ENCODE assay signal across 10 cellular contexts in genomic region chr10:94123253-94123995, GRCh38.
DNase-seq lines count a peak whose midpoint lies in the region; ATAC-seq, FAIRE-seq and TF ChIP-seq lines count a peak whose summit lies in the region.
"Had no signal": no experiment of that assay in that cellular context is flagged by ENCODE, and none has a peak within 500 bp of the region (broad histone marks: within the 10 kb centered on the region; RNA-seq: fewer than 3 reads in every experiment).

No MANE protein-coding gene starts in this region.

- no peak overlapping the region for H3K4me3 ChIP-seq in brain microvascular endothelial cell (ENCODE audit: low read depth, low read length)
- H3K4me3 ChIP-seq in upper lobe of left lung, result no peak overlapping the region

- 51 to 61% methylated on average over 9 of the region's 9 CpGs for WGBS in upper lobe of left lung, 2 donors

- TF ChIP-seq CTCF in brain microvascular endothelial cell (IDR thresholded peaks at IDR 0.05; ENCODE audit: low read depth, low read length, missing control alignments), result no peak
- no peak for TF ChIP-seq CTCF in upper lobe of left lung (IDR thresholded peaks at IDR 0.05)

- no peaks in the 10 kb centered on the region for H3K9me3 ChIP-seq in upper lobe of left lung

- no peak for TF ChIP-seq POLR2A in upper lobe of left lung (IDR thresholded peaks at IDR 0.05)

- TF ChIP-seq EP300 in upper lobe of left lung (IDR thresholded peaks at IDR 0.05), result no peak

- peaks cover 0 to 4% (median 3%) of the 10 kb centered on the region in 4 donors for H3K4me1 ChIP-seq in upper lobe of left lung

- H3K36me3 ChIP-seq in brain microvascular endothelial cell (replicated peaks) (no peaks in the 10 kb centered on the region), upper lobe of left lung (no peaks in the 10 kb centered on the region)

- H3K27ac ChIP-seq in brain microvascular endothelial cell, result peak overlapping the region; percentile 48
- H3K27ac ChIP-seq in upper lobe of left lung, result peak overlapping the region in 1 of 4 donors; percentile 45

- DNase-seq in HTR-8/SVneo (ENCODE audit: insufficient read length, low spot score), result peak; percentile 67
- peak; percentile 87 for DNase-seq in brain microvascular endothelial cell
- DNase-seq in islet precursor cell, result peak; percentile 90
- no peak for DNase-seq in upper lobe of left lung
- DNase-seq: cortex of kidney; OCI-M1; stimulated activated CD4-positive, alpha-beta T cell treated with anti-CD3 and anti-CD28 coated beads, Interleukin-2, amount 100 ng/mL, for 48 hours had no signal

- H3K27me3 ChIP-seq in brain microvascular endothelial cell (replicated peaks) (no peaks in the 10 kb centered on the region), upper lobe of left lung (no peaks in the 10 kb centered on the region)

- ATAC-seq in upper lobe of left lung (ENCODE audit: low FRiP score in 2 of 2) (peak; percentile 65 to 66), GM21576 (IDR thresholded peaks at IDR 0.05; ENCODE audit: unreplicated experiment) (no peak), GM21825 (IDR thresholded peaks at IDR 0.05; ENCODE audit: unreplicated experiment) (no peak), HG02759 (IDR thresholded peaks at IDR 0.05; ENCODE audit: unreplicated experiment) (no peak)

- peak; percentile 75 for FAIRE-seq in HTR-8/SVneo (lab: Jason Lieb, UNC)

- in situ Hi-C loops in brain microvascular endothelial cell (cut with HindIII; ENCODE audit: low pct_ligation_motif_present, low sequenced_read_pairs), result no loop called here

Comparison
In these comparisons a context has a peak if more than half of its experiments do, and no peak if none do; other contexts are left out.
1. DNase-seq: peak in HTR-8/SVneo (single experiment), brain microvascular endothelial cell (single experiment) and islet precursor cell (single experiment); none in upper lobe of left lung (0 of 2).
2. ATAC-seq: peak in upper lobe of left lung (2 of 2); none in GM21576 (single experiment), GM21825 (single experiment) and HG02759 (single experiment).